11 cellular contexts compared by ENCODE assay signal in the genomic region with DNA sequence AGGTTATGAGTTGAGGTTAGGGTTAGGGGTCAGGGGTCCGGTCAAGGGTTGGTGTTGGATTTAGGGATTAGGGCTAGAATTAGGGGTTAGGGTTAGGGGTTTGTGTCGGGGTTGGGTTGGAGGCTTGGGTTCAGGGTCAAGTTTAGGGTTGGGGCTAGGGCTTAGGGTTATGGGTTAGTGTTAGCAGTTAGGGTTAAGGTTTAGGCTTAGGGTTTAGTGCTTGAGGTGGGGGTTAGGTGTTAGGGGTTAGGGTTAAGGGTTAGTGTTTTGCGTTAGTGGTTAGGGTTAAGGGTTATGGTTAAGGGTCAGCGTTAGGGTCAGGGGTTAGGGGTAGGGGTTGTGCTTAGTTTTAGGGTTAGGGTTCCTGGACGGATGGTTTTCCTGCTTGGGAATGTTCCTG. TPM values are rescaled to one million over a fixed set of nuclear protein-coding genes. Genes with fewer than 3 reads are reported as not detected.
"Had no signal": no experiment of that assay in that cellular context is flagged by ENCODE, and none has a peak within 500 bp of the region (broad histone marks: within the 10 kb centered on the region; RNA-seq: fewer than 3 reads in every experiment).

No MANE protein-coding gene starts in this region.

- H3K9me3 ChIP-seq: HAP-1 had no signal

- H3K4me1 ChIP-seq: HAP-1 had no signal

- H3K4me3 ChIP-seq: GM23248, HAP-1 had no signal

- H3K36me3 ChIP-seq: HAP-1 had no signal

- DNase-seq: GM23248, GOT3, H7, IMR-90, KBM-7 had no signal

- H3K27ac ChIP-seq: GM23248, HL-60, KMS-11 had no signal

RNA-seq across cellular contexts. Expression of a gene that starts 1.7 kb away (rescaled TPM):
- total RNA-seq: GM23248, H4, H7, HepG2, IMR-90 had no signal

RNA-seq across cellular contexts. Expression of a gene that starts 40.0 kb away (rescaled TPM):
- total RNA-seq: GM23248 had no signal

RNA-seq across cellular contexts. Expression of a gene that starts 59.5 kb away (rescaled TPM):
- total RNA-seq: GM23248, HepG2, HT1080, IMR-90 had no signal
